In the genomic region with DNA sequence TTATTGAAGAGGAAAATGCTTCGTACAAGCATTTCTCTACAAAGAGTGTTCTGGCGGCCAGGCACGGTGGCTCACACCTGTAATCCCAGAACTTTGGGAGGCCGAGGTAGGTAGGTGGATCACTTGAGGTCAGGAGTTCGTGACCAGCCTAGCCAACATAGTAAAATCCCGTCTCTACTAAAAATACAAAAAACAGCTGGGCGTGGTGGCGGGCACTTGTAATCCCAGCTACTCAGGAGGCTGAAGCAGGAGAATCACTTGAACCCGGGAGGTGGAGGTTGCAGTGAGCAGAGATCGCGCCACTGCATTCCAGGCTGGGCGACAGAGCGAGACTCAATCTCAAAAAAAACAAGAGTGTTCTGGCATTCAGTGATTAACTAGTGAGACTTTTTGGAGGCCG, we compare ENCODE assay signal across 8 cellular contexts.
A peak's percentile ranks its signal among the peaks of the same experiment; 100 is the strongest.
DNase-seq lines count a peak whose midpoint lies in the region; ATAC-seq and TF ChIP-seq lines count a peak whose summit lies in the region.
"Not testable (repeated sequence)": the region's sequence is repeated elsewhere in the genome, so short reads cannot be mapped to it uniquely, and the experiment has no call there.

No MANE protein-coding gene starts in this region.

- H3K27me3 ChIP-seq in ascending aorta; left ventricle myocardium inferior (ENCODE audit: low read depth); sigmoid colon; thoracic aorta (replicated peaks; ENCODE audit: insufficient read depth); tibial artery; aorta (ENCODE audit: control insufficient read depth in 1 of 2, insufficient read depth in 2 of 2, low read length in 1 of 2): not testable (repeated sequence)

- peaks cover 61% of the 10 kb centered on the region for H3K4me1 Mint-ChIP-seq in mesothelial cell of epicardium

- H3K27ac ChIP-seq in ascending aorta = peak overlapping the region; percentile 91 to 95
- H3K27ac ChIP-seq in coronary artery = peak overlapping the region; percentile 70 to 84
- peak overlapping the region; percentile 45 for H3K27ac ChIP-seq in left ventricle myocardium inferior (replicated peaks)
- H3K27ac ChIP-seq in sigmoid colon = peak overlapping the region in 2 of 4 donors; percentile 47 to 57
- H3K27ac ChIP-seq in thoracic aorta = peak overlapping the region; percentile 91 to 95
- H3K27ac ChIP-seq in tibial artery = peak overlapping the region; percentile 69 to 70
- peak overlapping the region; percentile 51 to 89 for H3K27ac ChIP-seq in aorta (ENCODE audit: low read depth in 1 of 2, low read length in 2 of 2)

- not testable (repeated sequence) for H3K4me3 Mint-ChIP-seq in mesothelial cell of epicardium

- not testable (repeated sequence) for ATAC-seq in thoracic aorta (ENCODE audit: insufficient number of reproducible peaks, low FRiP score, low read depth); aorta (ENCODE audit: low FRiP score)

- H3K9me3 ChIP-seq in ascending aorta; left ventricle myocardium inferior (replicated peaks); sigmoid colon; thoracic aorta; tibial artery; aorta (ENCODE audit: control insufficient read depth, low read length): not testable (repeated sequence)

- not testable (repeated sequence) for H3K36me3 Mint-ChIP-seq in mesothelial cell of epicardium

- H3K27me3 Mint-ChIP-seq in mesothelial cell of epicardium (ENCODE audit: low read depth) = not testable (repeated sequence)

- TF ChIP-seq CTCF in ascending aorta (IDR thresholded peaks at IDR 0.05); coronary artery (IDR thresholded peaks at IDR 0.05); left ventricle myocardium inferior (IDR thresholded peaks at IDR 0.05; ENCODE audit: borderline replicate concordance); mesothelial cell of epicardium (IDR thresholded peaks at IDR 0.05; ENCODE audit: unreplicated experiment); sigmoid colon (IDR thresholded peaks at IDR 0.05); thoracic aorta (IDR thresholded peaks at IDR 0.05); tibial artery (IDR thresholded peaks at IDR 0.05): not testable (repeated sequence)

- H3K4me1 ChIP-seq in ascending aorta = peaks cover 2 to 59% of the 10 kb centered on the region in 2 donors
- H3K4me1 ChIP-seq in left ventricle myocardium inferior = peaks cover 77% of the 10 kb centered on the region
- peaks cover 0 to 37% (median 20%) of the 10 kb centered on the region in 4 donors for H3K4me1 ChIP-seq in sigmoid colon
- H3K4me1 ChIP-seq in thoracic aorta (ENCODE audit: control insufficient read depth in 1 of 2, low read depth in 2 of 2) = peaks cover 18 to 100% of the 10 kb centered on the region in 2 donors
- H3K4me1 ChIP-seq in tibial artery = peaks cover 0 to 99% (median 38%) of the 10 kb centered on the region in 4 donors
- H3K4me1 ChIP-seq in aorta (ENCODE audit: control insufficient read depth in 1 of 2, insufficient read depth in 2 of 2, low read length in 2 of 2) = peaks cover 15 to 19% of the 10 kb centered on the region in 2 donors

- 94 to 95% methylated on average over 14 of the region's 14 CpGs for WGBS in sigmoid colon, 2 donors
- 42 to 44% methylated on average over 14 of the region's 14 CpGs for WGBS in aorta, 2 donors

- DNase-seq in ascending aorta (ENCODE audit: low spot score in 2 of 2) (peak in 1 of 2 donors; percentile 54), sigmoid colon (peak; percentile 32)
- not testable (repeated sequence) for DNase-seq in coronary artery (ENCODE audit: low spot score); left ventricle myocardium inferior; mesothelial cell of epicardium (ENCODE audit: low spot score in 2 of 2, unreplicated experiment in 2 of 2); thoracic aorta (ENCODE audit: low spot score); tibial artery; aorta

- intact Hi-C loops in ascending aorta (cut with DNase I); left ventricle myocardium inferior (cut with micrococcal nuclease); sigmoid colon (cut with DNase I); tibial artery (cut with DNase I; ENCODE audit: low total_unique reads); aorta (cut with DNase I): not testable (repeated sequence)

- H3K4me3 ChIP-seq in ascending aorta = peak overlapping the region in 1 of 2 donors; percentile 30
- not testable (repeated sequence) for H3K4me3 ChIP-seq in coronary artery; left ventricle myocardium inferior; sigmoid colon; tibial artery; aorta (ENCODE audit: low read length in 2 of 2)
- peak overlapping the region; percentile 11 for H3K4me3 ChIP-seq in thoracic aorta

- not testable (repeated sequence) for H3K9me3 Mint-ChIP-seq in mesothelial cell of epicardium

- not testable (repeated sequence) for H3K36me3 ChIP-seq in ascending aorta; sigmoid colon; thoracic aorta; tibial artery; aorta (ENCODE audit: control insufficient read depth in 1 of 2, insufficient read depth in 2 of 2, low read length in 1 of 2)
- H3K36me3 ChIP-seq in left ventricle myocardium inferior = peaks cover 18% of the 10 kb centered on the region

- peak overlapping the region; percentile 92 for H3K27ac Mint-ChIP-seq in mesothelial cell of epicardium

- TF ChIP-seq EP300 in sigmoid colon (IDR thresholded peaks at IDR 0.05) = not testable (repeated sequence)

- TF ChIP-seq POLR2A in sigmoid colon (IDR thresholded peaks at IDR 0.05) = not testable (repeated sequence)
